24 cellular contexts compared by ENCODE assay signal in the genomic region with DNA sequence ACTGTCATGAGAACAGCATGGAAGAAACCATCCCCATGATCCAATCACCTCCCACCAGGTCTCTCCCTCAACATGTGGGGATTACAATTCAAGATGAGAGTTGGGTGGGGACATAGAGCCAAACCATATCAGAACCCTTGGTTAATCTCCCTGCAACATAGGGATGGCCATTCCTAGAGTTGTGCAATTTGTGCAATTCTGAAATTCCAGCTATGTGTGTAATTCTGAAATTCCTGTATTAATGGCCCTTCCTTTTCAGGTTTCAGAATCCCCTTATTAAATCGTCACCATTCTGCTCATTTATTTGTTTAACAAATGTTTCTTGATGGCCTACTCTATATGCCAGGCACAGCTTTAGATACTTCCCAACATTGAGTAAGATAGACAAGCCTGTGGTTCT.
"Had no signal": no experiment of that assay in that cellular context is flagged by ENCODE, and none has a peak within 500 bp of the region (broad histone marks: within the 10 kb centered on the region; RNA-seq: fewer than 3 reads in every experiment).

No MANE protein-coding gene starts in this region.

- DNase-seq: activated CD4-positive, alpha-beta T cell treated with anti-CD3 and anti-CD28 coated beads for 36 hours; activated CD4-positive, alpha-beta T cell treated with anti-CD3 and anti-CD28 coated beads, Interleukin-2, amount 50 U/mL, for 4 hours; activated CD8-positive, alpha-beta memory T cell treated with anti-CD3 and anti-CD28 coated beads for 24 hours; activated CD8-positive, alpha-beta memory T cell treated with anti-CD3 and anti-CD28 coated beads, Interleukin-2, amount 50 U/mL, for 4 hours; activated T-cell treated with anti-CD3 and anti-CD28 coated beads, Interleukin-2, amount 50 U/mL, for 24 hours; colonic mucosa; esophagus squamous epithelium; heart left ventricle; left ventricle myocardium superior; midbrain; ovary; right lobe of liver; small intestine; stimulated activated CD4-positive, alpha-beta T cell treated with anti-CD3 and anti-CD28 coated beads, Interleukin-2, amount 100 ng/mL, for 48 hours; stimulated activated naive CD4-positive, alpha-beta T cell treated with Interleukin-2 at 50 U/mL for 16 hours; T-helper 9 cell; upper lobe of right lung had no signal

- H3K4me1 Mint-ChIP-seq: activated CD4-positive, alpha-beta T cell treated with anti-CD3 and anti-CD28 coated beads for 36 hours; activated T-helper 17 cell treated with anti-CD3 and anti-CD28 coated beads, Interleukin-2, amount 50 U/mL, for 72 hours; central memory CD8-positive, alpha-beta T cell had no signal

- H3K4me3 Mint-ChIP-seq: activated CD4-positive, alpha-beta T cell treated with anti-CD3 and anti-CD28 coated beads for 36 hours; activated T-cell treated with anti-CD3 and anti-CD28 coated beads, Interleukin-2, amount 50 U/mL, for 24 hours; activated T-helper 17 cell treated with anti-CD3 and anti-CD28 coated beads, Interleukin-2, amount 50 U/mL, for 72 hours; central memory CD8-positive, alpha-beta T cell; natural killer cell treated with Interleukin-12 subunit alpha and Interleukin-12 subunit beta and Interleukin-15 and Interleukin-18, amount 100 ng/mL, for 72 hours; WTC11 had no signal

- H3K36me3 Mint-ChIP-seq: activated naive CD4-positive, alpha-beta T cell treated with anti-CD3 and anti-CD28 coated beads, Interleukin-2, amount 50 U/mL, for 72 hours; natural killer cell treated with Interleukin-12 subunit alpha and Interleukin-12 subunit beta and Interleukin-15 and Interleukin-18, amount 100 ng/mL, for 72 hours had no signal

- H3K27me3 ChIP-seq: colonic mucosa, esophagus squamous epithelium, heart left ventricle, neutrophil, ovary, right lobe of liver, upper lobe of right lung had no signal

- ATAC-seq: activated CD4-positive, alpha-beta T cell treated with anti-CD3 and anti-CD28 coated beads for 36 hours; activated naive CD4-positive, alpha-beta T cell treated with anti-CD3 and anti-CD28 coated beads, Interleukin-2, amount 50 U/mL, for 72 hours; activated T-helper 17 cell treated with anti-CD3 and anti-CD28 coated beads, Interleukin-2, amount 50 U/mL, for 72 hours; heart left ventricle; left ventricle myocardium superior; natural killer cell treated with Interleukin-12 subunit alpha and Interleukin-12 subunit beta and Interleukin-15 and Interleukin-18, amount 100 ng/mL, for 72 hours; upper lobe of right lung; WTC11 had no signal

- H3K36me3 ChIP-seq: colonic mucosa, esophagus squamous epithelium, heart left ventricle, neutrophil, ovary, right lobe of liver, thoracic aorta, upper lobe of right lung had no signal

- H3K9me3 ChIP-seq: colonic mucosa, esophagus squamous epithelium, neutrophil, ovary, right lobe of liver, thoracic aorta, upper lobe of right lung had no signal

- H3K27ac Mint-ChIP-seq: activated CD4-positive, alpha-beta T cell treated with anti-CD3 and anti-CD28 coated beads for 36 hours; activated naive CD4-positive, alpha-beta T cell treated with anti-CD3 and anti-CD28 coated beads, Interleukin-2, amount 50 U/mL, for 72 hours; activated T-cell treated with anti-CD3 and anti-CD28 coated beads, Interleukin-2, amount 50 U/mL, for 24 hours; activated T-helper 17 cell treated with anti-CD3 and anti-CD28 coated beads, Interleukin-2, amount 50 U/mL, for 72 hours; natural killer cell treated with Interleukin-12 subunit alpha and Interleukin-12 subunit beta and Interleukin-15 and Interleukin-18, amount 100 ng/mL, for 72 hours; WTC11 had no signal

- H3K27ac ChIP-seq: colonic mucosa, esophagus squamous epithelium, heart left ventricle, neutrophil, ovary, right lobe of liver, thoracic aorta, upper lobe of right lung had no signal

- H3K4me3 ChIP-seq: colonic mucosa, esophagus squamous epithelium, heart left ventricle, ovary, right lobe of liver, thoracic aorta, upper lobe of right lung had no signal

- H3K4me1 ChIP-seq: colonic mucosa, heart left ventricle, right lobe of liver, upper lobe of right lung had no signal

- H3K9me3 Mint-ChIP-seq: central memory CD8-positive, alpha-beta T cell; natural killer cell treated with Interleukin-12 subunit alpha and Interleukin-12 subunit beta and Interleukin-15 and Interleukin-18, amount 100 ng/mL, for 72 hours had no signal
